ENCODE assay signal across 15 cellular contexts in the genomic region with DNA sequence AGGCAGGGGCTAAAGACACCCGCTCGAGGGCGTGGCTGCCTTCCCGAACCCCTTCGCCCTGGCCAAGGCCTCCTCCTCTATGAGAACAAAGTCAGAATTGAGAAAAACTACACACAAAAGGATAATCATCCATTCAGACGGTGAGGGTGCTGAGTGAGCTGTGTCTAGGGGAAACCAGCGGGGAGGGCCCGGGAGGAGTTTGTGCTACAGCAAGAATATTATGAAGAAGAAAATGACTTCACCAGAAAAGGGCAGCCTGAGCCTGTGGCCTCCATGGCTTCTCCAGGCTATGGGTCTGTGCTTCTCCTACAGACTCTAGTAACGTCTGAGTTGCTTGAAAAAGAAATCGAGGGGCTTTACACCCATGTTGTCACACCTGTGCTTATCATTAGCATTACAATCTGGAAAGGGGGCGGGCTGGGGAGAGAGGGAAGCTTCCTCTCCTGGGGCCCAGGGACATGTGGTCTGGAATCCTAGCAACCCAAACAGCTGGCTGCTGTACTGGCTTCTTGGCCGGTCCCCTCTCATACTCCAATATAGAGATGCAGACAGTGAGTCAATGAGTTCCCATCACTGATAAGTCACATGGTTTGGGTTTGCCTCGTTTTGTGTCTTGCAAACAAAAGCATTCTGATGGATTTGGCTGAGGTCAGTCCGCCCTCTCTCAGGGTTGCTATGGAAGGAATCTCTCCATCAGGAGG. TPM values are rescaled to one million over a fixed set of nuclear protein-coding genes. Genes with fewer than 3 reads are reported as not detected.
DNase-seq lines count a peak whose midpoint lies in the region; ATAC-seq and TF ChIP-seq lines count a peak whose summit lies in the region.
"Had no signal": no experiment of that assay in that cellular context is flagged by ENCODE, and none has a peak within 500 bp of the region (broad histone marks: within the 10 kb centered on the region; RNA-seq: fewer than 3 reads in every experiment).

No MANE protein-coding gene starts in this region.

- DNase-seq in heart right ventricle (peak in 1 of 2 donors; percentile 17), cardiac septum (ENCODE audit: low spot score) (no peak), SK-MEL-5 (ENCODE audit: low read depth, low spot score) (peak; percentile 36), iPS-NIHi11 (ENCODE audit: low spot score) (peak; percentile 52), aorta (peak in 1 of 2 donors; percentile 57)
- DNase-seq in activated CD4-positive, CD25-positive, alpha-beta regulatory T cell (lab: John Stamatoyannopoulos, UW), result no peak
- no peak for DNase-seq in stimulated activated CD4-positive, alpha-beta T cell treated with anti-CD3 and anti-CD28 coated beads, Interleukin-12 subunit alpha, Interleukin-12 subunit beta, amount 100 ng/mL, for 4 hours
- DNase-seq: activated CD4-positive, alpha-beta T cell treated with anti-CD3 and anti-CD28 coated beads, Interleukin-2, amount 10 ng/mL, durations not matched to agents 7 days and 5 days; KG1; midbrain; NCI-H2029; stimulated activated naive CD4-positive, alpha-beta T cell treated with Interleukin-2 at 50 U/mL for 16 hours had no signal

- H3K27me3 ChIP-seq in heart right ventricle (peaks cover 0 to 22% (median 10%) of the 10 kb centered on the region in 7 donors), aorta (ENCODE audit: control insufficient read depth in 1 of 2, insufficient read depth in 2 of 2, low read length in 1 of 2) (no peaks in the 10 kb centered on the region)
- H3K27me3 ChIP-seq: body of pancreas, hepatocyte had no signal

- H3K9me3 ChIP-seq in heart right ventricle (no peaks in the 10 kb centered on the region), aorta (ENCODE audit: control insufficient read depth, low read length) (no peaks in the 10 kb centered on the region)
- H3K9me3 ChIP-seq: body of pancreas had no signal

- H3K4me3 ChIP-seq in heart right ventricle (no peak overlapping the region), aorta (ENCODE audit: low read length in 2 of 2) (no peak overlapping the region)
- H3K4me3 ChIP-seq: body of pancreas, hepatocyte had no signal

- no peak for TF ChIP-seq CTCF in heart right ventricle (IDR thresholded peaks at IDR 0.05)

- in situ Hi-C loops in SK-MEL-5 (cut with HindIII; ENCODE audit: low pct_unique_long_range_greater_than_20kb, low sequenced_read_pairs), result no loop called here

- ATAC-seq in heart right ventricle (peak in 7 of 8 donors; percentile 45 to 81 (median 53)), aorta (ENCODE audit: low FRiP score) (peak; percentile 56), HG02763 (IDR thresholded peaks at IDR 0.05; ENCODE audit: unreplicated experiment) (no peak)
- ATAC-seq: body of pancreas had no signal

- WGBS in heart right ventricle, 2 donors, result 55 to 64% methylated on average over 14 of the region's 14 CpGs
- WGBS in aorta, 2 donors, result 72 to 73% methylated on average over 14 of the region's 14 CpGs

- H3K27ac ChIP-seq in heart right ventricle (peak overlapping the region in 4 of 10 donors; percentile 5 to 50 (median 34)), aorta (ENCODE audit: low read depth in 1 of 2, low read length in 2 of 2) (no peak overlapping the region)
- H3K27ac ChIP-seq: body of pancreas, hepatocyte had no signal

- H3K4me1 ChIP-seq in heart right ventricle (peaks cover 0 to 14% (median 0%) of the 10 kb centered on the region in 9 donors), aorta (ENCODE audit: control insufficient read depth in 1 of 2, insufficient read depth in 2 of 2, low read length in 2 of 2) (no peaks in the 10 kb centered on the region)

- H3K36me3 ChIP-seq in heart right ventricle, result no peaks in the 10 kb centered on the region
- no peaks in the 10 kb centered on the region for H3K36me3 ChIP-seq in aorta (ENCODE audit: control insufficient read depth in 1 of 2, insufficient read depth in 2 of 2, low read length in 1 of 2)

- intact Hi-C loops in heart right ventricle (cut with DNase I) (loop anchor here in 9 of 10 donors (2.0 to 10.0 kb wide), 6 partner anchors 412 to 574 kb away; no protein-coding TSS in a partner anchor), cardiac septum (cut with DNase I) (loop anchor here (5.0 to 10.0 kb wide), 3 partner anchors 412 to 1046 kb away; no protein-coding TSS in a partner anchor), aorta (cut with DNase I) (loop anchor here in 1 of 2 donors (5.0 kb wide), 1 partner anchor 412 kb away; no protein-coding TSS in a partner anchor)

RNA-seq across cellular contexts. Expression of a gene that starts 52.0 kb away (rescaled TPM):
- total RNA-seq in heart right ventricle (10 to 100 TPM in 1 of 10 donors, 1 to 10 TPM in 9; 1.1 to 13.3 (median 3.1) TPM), cardiac septum (1.7 TPM), aorta (10 to 100 TPM; 10.8 to 12.5 TPM)
- polyA plus RNA-seq in heart right ventricle (1 to 10 TPM; 1.0 to 1.2 TPM), aorta (1 to 10 TPM; 6.8 to 7.2 TPM)
- total RNA-seq in SK-MEL-5 (2014; rRNA removed; shearing (Covaris generic)), result 4.3 and 6.1 TPM in 2 replicates
- polyA plus RNA-seq in SK-MEL-5 (2015; cell fraction: cytosol; rRNA removed), result 8.3 and 9.9 TPM in 2 replicates
- 4.1 and 5.2 TPM in 2 replicates for polyA plus RNA-seq in SK-MEL-5 (2015; cell fraction: nucleus; rRNA removed)

Comparison
In these comparisons a context has a peak if more than half of its experiments do, and no peak if none do; other contexts are left out.
1. DNase-seq: peak in SK-MEL-5 (single experiment) and iPS-NIHi11 (single experiment); none in cardiac septum (single experiment), activated CD4-positive, CD25-positive, alpha-beta regulatory T cell (0 of 4) and stimulated activated CD4-positive, alpha-beta T cell treated with anti-CD3 and anti-CD28 coated beads, Interleukin-12 subunit alpha, Interleukin-12 subunit beta, amount 100 ng/mL, for 4 hours (single experiment).